In the genomic region with DNA sequence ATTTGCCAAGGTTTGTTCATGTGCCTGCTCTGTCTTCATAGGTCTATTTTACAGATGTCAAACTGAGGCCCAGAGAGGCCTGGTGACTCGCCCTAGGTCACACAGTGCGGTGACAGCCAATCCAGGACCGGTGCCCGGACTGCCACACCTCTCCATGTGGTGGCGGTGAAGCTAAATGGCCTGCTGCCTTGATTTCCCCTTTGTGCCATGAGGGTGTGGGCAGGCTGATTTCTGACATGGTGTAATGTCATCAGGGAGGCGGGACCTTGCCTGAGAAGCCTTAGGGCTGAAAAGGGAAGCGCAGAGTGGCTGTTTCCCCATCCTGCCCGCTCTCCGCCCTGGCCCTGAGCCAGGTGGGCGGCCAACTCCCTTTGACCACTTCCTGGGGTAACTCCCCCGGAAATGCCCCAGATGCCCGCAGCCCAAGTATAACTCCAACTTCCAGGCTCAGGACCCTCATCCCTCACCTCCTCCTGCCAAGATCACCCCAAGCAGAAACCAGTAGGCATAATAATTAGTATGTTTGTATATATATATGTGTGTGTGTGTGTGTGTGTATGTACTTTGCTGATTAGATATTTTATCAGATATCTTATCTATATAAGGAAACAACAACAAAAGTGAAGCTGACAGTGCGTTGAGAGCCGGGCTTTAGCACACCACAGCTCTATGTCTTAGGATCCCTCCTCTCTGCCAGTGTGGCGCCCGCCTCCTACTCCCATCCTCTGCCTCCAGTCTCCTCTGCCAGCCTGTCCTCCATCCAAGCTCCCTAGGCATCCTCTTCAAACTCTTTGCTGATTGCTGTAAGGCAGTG, we compare ENCODE assay signal across 9 cellular contexts.
A peak's percentile ranks its signal among the peaks of the same experiment; 100 is the strongest.
DNase-seq lines count a peak whose midpoint lies in the region; ATAC-seq and TF ChIP-seq lines count a peak whose summit lies in the region.
"Had no signal": no experiment of that assay in that cellular context is flagged by ENCODE, and none has a peak within 500 bp of the region (broad histone marks: within the 10 kb centered on the region; RNA-seq: fewer than 3 reads in every experiment).

No MANE protein-coding gene starts in this region.

- no peaks in the 10 kb centered on the region for H3K27me3 ChIP-seq in Loucy (ENCODE audit: insufficient read depth, low read length, poor library complexity, severe bottlenecking)
- H3K27me3 ChIP-seq in lung (ENCODE audit: control insufficient read depth, insufficient read depth) = no peaks in the 10 kb centered on the region
- H3K27me3 ChIP-seq in Karpas-422 (ENCODE audit: low read length) = no peaks in the 10 kb centered on the region
- no peaks in the 10 kb centered on the region for H3K27me3 ChIP-seq in MG63
- H3K27me3 ChIP-seq: cardiac muscle cell had no signal

- H3K4me1 ChIP-seq in Loucy (ENCODE audit: insufficient read depth, low read length, poor library complexity, severe bottlenecking) (peaks cover 69% of the 10 kb centered on the region), lung (ENCODE audit: control insufficient read depth in 2 of 2, insufficient read depth in 2 of 2, low read length in 2 of 2) (peaks cover 0 to 20% of the 10 kb centered on the region in 2 donors), Karpas-422 (ENCODE audit: low read length) (peaks cover 36% of the 10 kb centered on the region)

- no peaks in the 10 kb centered on the region for H3K27me3 Mint-ChIP-seq in activated T-helper 17 cell treated with anti-CD3 and anti-CD28 coated beads, Interleukin-2, amount 50 U/mL, for 72 hours

- H3F3A ChIP-seq in Loucy (ENCODE audit: low read depth) = 0 out of 2 replicates have a peak, but pooled peaks cover 3% of the 10 kb centered on the region

- H3K36me3 ChIP-seq in Loucy (ENCODE audit: insufficient read depth, low read length) = no peaks in the 10 kb centered on the region
- H3K36me3 ChIP-seq in lung (ENCODE audit: control insufficient read depth in 2 of 2, insufficient read depth in 2 of 2, low read length in 2 of 2) = no peaks in the 10 kb centered on the region
- no peaks in the 10 kb centered on the region for H3K36me3 ChIP-seq in Karpas-422 (ENCODE audit: insufficient read depth, low read length)
- no peaks in the 10 kb centered on the region for H3K36me3 ChIP-seq in MG63
- H3K36me3 ChIP-seq: cardiac muscle cell had no signal

- H3K36me3 Mint-ChIP-seq in activated T-helper 17 cell treated with anti-CD3 and anti-CD28 coated beads, Interleukin-2, amount 50 U/mL, for 72 hours (ENCODE audit: low read depth) = peaks cover 45% of the 10 kb centered on the region

- peak overlapping the region in 1 of 2 donors; percentile 78 for H3K27ac ChIP-seq in lung (ENCODE audit: low read depth in 1 of 2, low read length in 1 of 2)
- no peak overlapping the region for H3K27ac ChIP-seq in Karpas-422 (ENCODE audit: low read length)
- H3K27ac ChIP-seq: cardiac muscle cell had no signal

- DNase-seq in lung (ENCODE audit: low spot score) (peak; percentile 72), SHP77 (lab: John Stamatoyannopoulos, UW) (no peak), Karpas-422 (no peak), MG63 (no peak)

- H3K4me3 Mint-ChIP-seq in activated T-helper 17 cell treated with anti-CD3 and anti-CD28 coated beads, Interleukin-2, amount 50 U/mL, for 72 hours = peak overlapping the region; percentile 95

- H3K4me2 ChIP-seq in Loucy (ENCODE audit: low read depth, low read length, poor library complexity, severe bottlenecking) = peak overlapping the region; percentile 89
- H3K4me2 ChIP-seq in Karpas-422 (ENCODE audit: low read depth, low read length, poor library complexity, severe bottlenecking) = no peak overlapping the region

- TF ChIP-seq CTCF in Loucy (conservative IDR thresholded peaks at IDR 0.05; ENCODE audit: low read length) = no peak
- TF ChIP-seq CTCF in lung (IDR thresholded peaks at IDR 0.05; ENCODE audit: control extremely low read depth, extremely low read depth) = no peak

- H4K20me1 ChIP-seq in Loucy (ENCODE audit: insufficient read depth, low read length, poor library complexity, severe bottlenecking) (peaks cover 22% of the 10 kb centered on the region), Karpas-422 (ENCODE audit: insufficient read depth, low read depth, low read length) (peaks cover 13% of the 10 kb centered on the region)

- H3K9ac ChIP-seq in Loucy (ENCODE audit: low read depth, low read length, poor library complexity, severe bottlenecking) = peak overlapping the region; percentile 9
- no peak overlapping the region for H3K9ac ChIP-seq in Karpas-422 (ENCODE audit: low read length)

- ATAC-seq in activated T-helper 17 cell treated with anti-CD3 and anti-CD28 coated beads, Interleukin-2, amount 50 U/mL, for 72 hours (replicated peaks) = peak; percentile 8
- no peak for ATAC-seq in lung (ENCODE audit: insufficient read depth, low FRiP score)
- no peak for ATAC-seq in GM21423 (IDR thresholded peaks at IDR 0.05; ENCODE audit: unreplicated experiment)

- 37 to 49% methylated on average over 16 of the region's 16 CpGs for WGBS in lung, 2 donors

- H3K9me2 ChIP-seq in Loucy (replicated peaks; ENCODE audit: low read depth, low read length) = no peaks in the 10 kb centered on the region
- no peaks in the 10 kb centered on the region for H3K9me2 ChIP-seq in Karpas-422 (replicated peaks; ENCODE audit: insufficient read depth, low read length)

- H3K4me1 Mint-ChIP-seq in activated T-helper 17 cell treated with anti-CD3 and anti-CD28 coated beads, Interleukin-2, amount 50 U/mL, for 72 hours = peaks cover 57% of the 10 kb centered on the region

- peaks cover 100% of the 10 kb centered on the region for H3K79me2 ChIP-seq in Loucy (ENCODE audit: insufficient read depth, low read length)
- H3K79me2 ChIP-seq in Karpas-422 (ENCODE audit: low read length) = no peaks in the 10 kb centered on the region

- H3K4me3 ChIP-seq in Loucy (ENCODE audit: low read length, poor library complexity, severe bottlenecking) = no peak overlapping the region
- no peak overlapping the region for H3K4me3 ChIP-seq in lung
- H3K4me3 ChIP-seq in Karpas-422 (ENCODE audit: low read length) = no peak overlapping the region
- H3K4me3 ChIP-seq in MG63 = no peak overlapping the region
- H3K4me3 ChIP-seq: cardiac muscle cell had no signal

- peak overlapping the region; percentile 96 for H3K27ac Mint-ChIP-seq in activated T-helper 17 cell treated with anti-CD3 and anti-CD28 coated beads, Interleukin-2, amount 50 U/mL, for 72 hours

- TF ChIP-seq POLR2A in GM18526 (IDR thresholded peaks at IDR 0.05; ENCODE audit: extremely low read depth, insufficient read length) = peak; percentile 25

- H2AFZ ChIP-seq in Loucy (ENCODE audit: low read length) (no peak overlapping the region), Karpas-422 (ENCODE audit: low read length) (no peak overlapping the region)

- H3K9me3 Mint-ChIP-seq in activated T-helper 17 cell treated with anti-CD3 and anti-CD28 coated beads, Interleukin-2, amount 50 U/mL, for 72 hours = no peaks in the 10 kb centered on the region

- H3K9me3 ChIP-seq in Loucy (ENCODE audit: insufficient read depth, low read depth, low read length) (no peaks in the 10 kb centered on the region), lung (ENCODE audit: control insufficient read depth in 2 of 2, insufficient read depth in 1 of 2, low read length in 1 of 2) (no peaks in the 10 kb centered on the region), Karpas-422 (ENCODE audit: low read length) (no peaks in the 10 kb centered on the region), MG63 (no peaks in the 10 kb centered on the region)
